Comparison of ENCODE assay signal across 11 cellular contexts in genomic region chr4:87053802-87054767, GRCh38.
DNase-seq lines count a peak whose midpoint lies in the region; ATAC-seq and TF ChIP-seq lines count a peak whose summit lies in the region.
"Had no signal": no experiment of that assay in that cellular context is flagged by ENCODE, and none has a peak within 500 bp of the region (broad histone marks: within the 10 kb centered on the region; RNA-seq: fewer than 3 reads in every experiment).

No MANE protein-coding gene starts in this region.

- ATAC-seq in HG03095 (IDR thresholded peaks at IDR 0.05; ENCODE audit: unreplicated experiment) (no peak), GM18519 (IDR thresholded peaks at IDR 0.05; ENCODE audit: low FRiP score, unreplicated experiment) (no peak)

- H3K27me3 ChIP-seq in dorsolateral prefrontal cortex = no peaks in the 10 kb centered on the region
- H3K27me3 ChIP-seq in parathyroid adenoma (ENCODE audit: control insufficient read depth, insufficient read depth, low read length) = no peaks in the 10 kb centered on the region
- H3K27me3 ChIP-seq: Peyer's patch had no signal

- H3K9ac ChIP-seq in parathyroid adenoma = no peak overlapping the region

- intact Hi-C loops in dorsolateral prefrontal cortex (cut with DNase I) = no loop called here

- H3K4me2 ChIP-seq in parathyroid adenoma (ENCODE audit: low read length) = peak overlapping the region; percentile 14

- H3K9me3 ChIP-seq in parathyroid adenoma (ENCODE audit: control insufficient read depth, low read length) = no peaks in the 10 kb centered on the region
- H3K9me3 ChIP-seq: Peyer's patch had no signal

- TF ChIP-seq CTCF in dorsolateral prefrontal cortex (IDR thresholded peaks at IDR 0.05 in 54 of 56, conservative IDR thresholded peaks at IDR 0.05 in 2 of 56; ENCODE audit: low read depth in 1 of 56, partially characterized antibody in 56 of 56) = peak in 1 of 56 donors; percentile 32
- no peak for TF ChIP-seq CTCF in parathyroid adenoma (IDR thresholded peaks at IDR 0.05)

- H3K4me1 ChIP-seq in parathyroid adenoma = peaks cover 11% of the 10 kb centered on the region

- peak; percentile 38 for DNase-seq in D341Med (ENCODE audit: low spot score)
- DNase-seq in NOMO-1 treated with DMSO at 0.1 percent for 48 hours (lab: John Stamatoyannopoulos, UW; ENCODE audit: unreplicated experiment) = peak; percentile 83
- DNase-seq in dorsolateral prefrontal cortex = no peak
- DNase-seq in epidermal melanocyte (ENCODE audit: insufficient read length, low spot score) = no peak
- DNase-seq in activated CD4-positive, alpha-beta T cell treated with anti-CD3 and anti-CD28 coated beads, Interleukin-2, amount 50 U/mL, for 4 hours = no peak
- DNase-seq: activated T-cell treated with anti-CD3 and anti-CD28 coated beads, Interleukin-2, amount 50 U/mL, for 4 hours; Peyer's patch had no signal

- no peaks in the 10 kb centered on the region for H3K36me3 ChIP-seq in parathyroid adenoma (ENCODE audit: control insufficient read depth, insufficient read depth, low read length)

- H3K4me3 ChIP-seq in dorsolateral prefrontal cortex (peak overlapping the region in 2 of 59 donors; percentile 7 to 21), parathyroid adenoma (ENCODE audit: low read depth, low read length) (no peak overlapping the region)
- H3K4me3 ChIP-seq: Peyer's patch had no signal

- peak overlapping the region in 56 of 59 donors; percentile 3 to 90 (median 73) for H3K27ac ChIP-seq in dorsolateral prefrontal cortex
- peak overlapping the region; percentile 12 for H3K27ac ChIP-seq in parathyroid adenoma
- H3K27ac ChIP-seq: epithelial cell of prostate had no signal

- peaks cover 26% of the 10 kb centered on the region for H3K79me2 ChIP-seq in parathyroid adenoma

- H2AFZ ChIP-seq in parathyroid adenoma = no peak overlapping the region

Comparison
In these comparisons a context has a peak if more than half of its experiments do, and no peak if none do; other contexts are left out.
1. DNase-seq: peak in D341Med (single experiment) and NOMO-1 treated with DMSO at 0.1 percent for 48 hours (single experiment); none in dorsolateral prefrontal cortex (0 of 10), epidermal melanocyte (single experiment) and activated CD4-positive, alpha-beta T cell treated with anti-CD3 and anti-CD28 coated beads, Interleukin-2, amount 50 U/mL, for 4 hours (0 of 2).